2 cellular contexts compared by ENCODE assay signal in genomic region chr11:32561835-32562234, GRCh38.
TF ChIP-seq lines count a peak whose summit lies in the region.

No MANE protein-coding gene starts in this region.

TF ChIP-seq in Ishikawa, 13 proteins besides CTCF, POLR2A, EP300 and RAD21:
- TF ChIP-seq ZBTB7A (IDR thresholded peaks at IDR 0.05; ENCODE audit: low read depth) (no peak), CREB1 (IDR thresholded peaks at IDR 0.05; ENCODE audit: low read depth) (no peak), NFIC (IDR thresholded peaks at IDR 0.05) (no peak), CEBPB (IDR thresholded peaks at IDR 0.05) (no peak), TEAD4 (IDR thresholded peaks at IDR 0.05) (no peak), REST (IDR thresholded peaks at IDR 0.05; ENCODE audit: low read depth) (no peak), USF1 (IDR thresholded peaks at IDR 0.05) (no peak), TAF1 (IDR thresholded peaks at IDR 0.05; ENCODE audit: low read depth) (no peak), EGR1 (IDR thresholded peaks at IDR 0.05) (no peak), YY1 (IDR thresholded peaks at IDR 0.05; ENCODE audit: low read depth) (no peak), TCF12 (IDR thresholded peaks at IDR 0.05; ENCODE audit: low read depth) (no peak), FOXM1 (IDR thresholded peaks at IDR 0.05; ENCODE audit: borderline replicate concordance, low read depth) (no peak)

TF ChIP-seq in K562, 482 proteins besides CTCF, POLR2A, EP300 and RAD21:
- no peak for TF ChIP-seq ARID3B (CRISPR knock-in tag; IDR thresholded peaks at IDR 0.05; ENCODE audit: borderline replicate concordance)
- TF ChIP-seq SMC3 (conservative IDR thresholded peaks at IDR 0.05; ENCODE audit: insufficient read depth, low read depth, low read length), result 0 out of 2 replicates have a peak, but pooled peaks have one; percentile 15
